8 cellular contexts compared by ENCODE assay signal in genomic region chr2:229714736-229715541, GRCh38. TPM values are rescaled to one million over a fixed set of nuclear protein-coding genes. Genes with fewer than 3 reads are reported as not detected.
DNase-seq lines count a peak whose midpoint lies in the region; ATAC-seq and TF ChIP-seq lines count a peak whose summit lies in the region.

No MANE protein-coding gene starts in this region.

- H3K4me3 ChIP-seq in foreskin fibroblast (ENCODE audit: low read depth in 1 of 2, low read length in 2 of 2) (peak overlapping the region; percentile 44 to 48), neural progenitor cell (peak overlapping the region; percentile 80), aorta (ENCODE audit: low read length in 2 of 2) (peak overlapping the region in 1 of 2 donors; percentile 27)

- TF ChIP-seq CTCF in foreskin fibroblast (IDR thresholded peaks at IDR 0.05; ENCODE audit: low read depth, low read length), result no peak
- no peak for TF ChIP-seq CTCF in neural progenitor cell (IDR thresholded peaks at IDR 0.05)

- H3K27me3 Mint-ChIP-seq in neural progenitor cell (ENCODE audit: insufficient read depth, low read depth), result peaks cover 52% of the 10 kb centered on the region

- peaks cover 19% of the 10 kb centered on the region for H3K4me1 Mint-ChIP-seq in neural progenitor cell

- H3K9me3 Mint-ChIP-seq in neural progenitor cell, result peaks cover 5% of the 10 kb centered on the region

- no peaks in the 10 kb centered on the region for H3K9me3 ChIP-seq in neural progenitor cell (ENCODE audit: low read depth)
- H3K9me3 ChIP-seq in aorta (ENCODE audit: control insufficient read depth, low read length), result no peaks in the 10 kb centered on the region

- 1% methylated on average over 50 to 60 of the region's 60 CpGs for WGBS in aorta, 2 donors

- H3K4me1 ChIP-seq in neural progenitor cell (peaks cover 4% of the 10 kb centered on the region), aorta (ENCODE audit: control insufficient read depth in 1 of 2, insufficient read depth in 2 of 2, low read length in 2 of 2) (no peaks in the 10 kb centered on the region)

- no peak overlapping the region for H2AFZ ChIP-seq in neural progenitor cell (replicated peaks)

- peaks cover 98% of the 10 kb centered on the region for H3K27me3 ChIP-seq in neural progenitor cell
- H3K27me3 ChIP-seq in aorta (ENCODE audit: control insufficient read depth in 1 of 2, insufficient read depth in 2 of 2, low read length in 1 of 2), result peaks cover 0 to 3% of the 10 kb centered on the region in 2 donors

- DNase-seq in SKM-1 treated with dmso at 0.1 percent for 144 hours (lab: John Stamatoyannopoulos, UW; ENCODE audit: unreplicated experiment), result peak; percentile 18
- DNase-seq in SKM-1 (lab: John Stamatoyannopoulos, UW; ENCODE audit: unreplicated experiment), result no peak
- peak; percentile 67 for DNase-seq in NCI-H226
- peak; percentile 18 for DNase-seq in activated effector memory CD4-positive, alpha-beta T cell treated with Interleukin-2 at 50 U/mL for 16 hours
- DNase-seq in foreskin fibroblast, result peak; percentile 61 to 89
- peak; percentile 89 for DNase-seq in neural progenitor cell (ENCODE audit: low spot score)
- peak; percentile 71 to 83 for DNase-seq in aorta

- H3K4me2 ChIP-seq in neural progenitor cell, result peak overlapping the region; percentile 88

- peaks cover 15% of the 10 kb centered on the region for H3F3A ChIP-seq in neural progenitor cell (ENCODE audit: low read depth)

- H3K36me3 Mint-ChIP-seq in neural progenitor cell, result no peaks in the 10 kb centered on the region

- H3K9ac ChIP-seq in neural progenitor cell, result no peak overlapping the region

- intact Hi-C loops in aorta (cut with DNase I), result no loop called here

- ATAC-seq in HG02642 (IDR thresholded peaks at IDR 0.05; ENCODE audit: poor library complexity, unreplicated experiment) (peak; percentile 43), aorta (ENCODE audit: low FRiP score) (peak; percentile 71)

- no peaks in the 10 kb centered on the region for H3K79me2 ChIP-seq in neural progenitor cell (ENCODE audit: low read depth)

- peak overlapping the region; percentile 75 for H3K4me3 Mint-ChIP-seq in neural progenitor cell

- H3K27ac ChIP-seq in neural progenitor cell (no peak overlapping the region), aorta (ENCODE audit: low read depth in 1 of 2, low read length in 2 of 2) (no peak overlapping the region)

- no peak overlapping the region for H3K27ac Mint-ChIP-seq in neural progenitor cell

- H3K36me3 ChIP-seq in neural progenitor cell (no peaks in the 10 kb centered on the region), aorta (ENCODE audit: control insufficient read depth in 1 of 2, insufficient read depth in 2 of 2, low read length in 1 of 2) (no peaks in the 10 kb centered on the region)

- peaks cover 39% of the 10 kb centered on the region for H4K20me1 ChIP-seq in neural progenitor cell (ENCODE audit: low read depth)

RNA-seq across cellular contexts. Expression of gene DNER, which starts 0.6 kb away (rescaled TPM):
- total RNA-seq in neural progenitor cell (ENCODE audit: low replicate concordance) (0.97 and 1.4 TPM in 2 replicates), aorta (1 to 10 TPM in 1 of 2 donors, under 1 TPM in 1; 0.45 to 1.1 TPM)
- 1 to 10 TPM; 1.1 to 2.5 TPM for polyA plus RNA-seq in aorta
